8 cellular contexts compared by ENCODE assay signal in genomic region chr1:208988811-208989222, GRCh38.
DNase-seq lines count a peak whose midpoint lies in the region; ATAC-seq and TF ChIP-seq lines count a peak whose summit lies in the region.

No MANE protein-coding gene starts in this region.

- peak overlapping the region; percentile 82 to 90 for H3K27ac Mint-ChIP-seq in T-cell
- peak overlapping the region; percentile 89 for H3K27ac Mint-ChIP-seq in osteocyte (ENCODE audit: unreplicated experiment)

- no peaks in the 10 kb centered on the region for H3K36me3 ChIP-seq in KMS-11 (ENCODE audit: insufficient read depth)

- peaks cover 4 to 5% of the 10 kb centered on the region in 2 donors for H3K27me3 Mint-ChIP-seq in T-cell
- peaks cover 9% of the 10 kb centered on the region for H3K27me3 Mint-ChIP-seq in osteocyte (ENCODE audit: unreplicated experiment)

- POLR2A ChIA-PET in T-cell (lab: Charles Lee), result no interaction called here

- peak; percentile 21 for DNase-seq in NCI-H1694 treated with DMSO at 0.1 percent for 48 hours (lab: John Stamatoyannopoulos, UW)
- DNase-seq in NCI-H1694 (lab: John Stamatoyannopoulos, UW), result no peak
- peak in 6 of 34 experiments; percentile 0 to 7 (median 2) for DNase-seq in T-cell
- DNase-seq in epithelial cell of esophagus (ENCODE audit: low read depth), result peak; percentile 51
- DNase-seq in osteocyte (ENCODE audit: extremely low spot score, unreplicated experiment), result no peak
- DNase-seq in germinal center (ENCODE audit: low spot score), result no peak

- peak overlapping the region; percentile 78 for H3K4me2 ChIP-seq in KMS-11

- ATAC-seq in GM21737 (IDR thresholded peaks at IDR 0.05; ENCODE audit: unreplicated experiment) (peak; percentile 99), T-cell (replicated peaks in 1 of 4) (peak; percentile 72 to 87 (median 78))

- H3K4me1 Mint-ChIP-seq in T-cell, result peaks cover 20 to 22% (median 21%) of the 10 kb centered on the region in 3 donors
- H3K4me1 Mint-ChIP-seq in osteocyte (ENCODE audit: unreplicated experiment), result peaks cover 12% of the 10 kb centered on the region

- H3K4me3 ChIP-seq in KMS-11 (IDR thresholded peaks at IDR 0.05; ENCODE audit: insufficient read depth, low read depth, low read length), result peak overlapping the region; percentile 94
- H3K4me3 ChIP-seq in epithelial cell of esophagus (ENCODE audit: low read length), result peak overlapping the region; percentile 27

- CTCF ChIA-PET in T-cell (lab: Charles Lee), result no interaction called here

- H3K4me1 ChIP-seq in KMS-11 (ENCODE audit: low read depth, poor library complexity, severe bottlenecking), result peaks cover 15% of the 10 kb centered on the region

- H3K27ac ChIP-seq in KMS-11, result peak overlapping the region; percentile 67

- peak overlapping the region; percentile 77 for H2AFZ ChIP-seq in KMS-11 (ENCODE audit: low read depth)

- H3K4me3 Mint-ChIP-seq in T-cell (peak overlapping the region; percentile 68 to 83 (median 74)), osteocyte (ENCODE audit: unreplicated experiment) (peak overlapping the region; percentile 83)

- no peaks in the 10 kb centered on the region for H4K20me1 ChIP-seq in KMS-11 (ENCODE audit: insufficient read depth)

- H3K79me2 ChIP-seq in KMS-11 (ENCODE audit: insufficient read depth, low read depth), result no peaks in the 10 kb centered on the region

- H3K9ac ChIP-seq in KMS-11, result peak overlapping the region; percentile 54; the same call in 1 of the 2 replicates

- H3K36me3 Mint-ChIP-seq in T-cell, result no peaks in the 10 kb centered on the region
- no peaks in the 10 kb centered on the region for H3K36me3 Mint-ChIP-seq in osteocyte (ENCODE audit: unreplicated experiment)

- TF ChIP-seq CTCF in KMS-11 (conservative IDR thresholded peaks at IDR 0.05; ENCODE audit: low read depth, low read length) (no peak), epithelial cell of esophagus (IDR thresholded peaks at IDR 0.05; ENCODE audit: insufficient read depth, low read depth, low read length, missing control alignments) (no peak), osteocyte (IDR thresholded peaks at IDR 0.05) (no peak)

- peaks cover 0 to 4% (median 3%) of the 10 kb centered on the region in 3 donors for H3K9me3 Mint-ChIP-seq in T-cell
- peaks cover 8% of the 10 kb centered on the region for H3K9me3 Mint-ChIP-seq in osteocyte (ENCODE audit: unreplicated experiment)

- no peaks in the 10 kb centered on the region for H3K27me3 ChIP-seq in KMS-11 (ENCODE audit: insufficient read depth, low read depth)

Comparison
In these comparisons a context has a peak if more than half of its experiments do, and no peak if none do; other contexts are left out.
1. DNase-seq: peak in NCI-H1694 treated with DMSO at 0.1 percent for 48 hours (single experiment) and epithelial cell of esophagus (single experiment); none in NCI-H1694 (single experiment), osteocyte (single experiment) and germinal center (single experiment).